Comparison of ENCODE assay signal across 28 cellular contexts in genomic region chr19:23404676-23405075, GRCh38.
"Had no signal": no experiment of that assay in that cellular context is flagged by ENCODE, and none has a peak within 500 bp of the region (broad histone marks: within the 10 kb centered on the region; RNA-seq: fewer than 3 reads in every experiment).

No MANE protein-coding gene starts in this region.

- H3K27ac Mint-ChIP-seq: activated CD4-positive, alpha-beta memory T cell treated with anti-CD3 and anti-CD28 coated beads, Interleukin-2, amount 10 ng/mL, durations not matched to agents 7 days and 5 days; activated CD4-positive, alpha-beta T cell treated with anti-CD3 and anti-CD28 coated beads for 36 hours; activated naive CD4-positive, alpha-beta T cell treated with anti-CD3 and anti-CD28 coated beads for 36 hours; activated naive CD8-positive, alpha-beta T cell treated with anti-CD3 and anti-CD28 coated beads for 36 hours; activated T-helper 17 cell treated with anti-CD3 and anti-CD28 coated beads, Interleukin-2, amount 50 U/mL, for 72 hours had no signal

- H3K27me3 Mint-ChIP-seq: activated CD4-positive, alpha-beta memory T cell treated with anti-CD3 and anti-CD28 coated beads, Interleukin-2, amount 10 ng/mL, durations not matched to agents 7 days and 5 days; activated CD4-positive, alpha-beta T cell treated with anti-CD3 and anti-CD28 coated beads for 36 hours; activated naive CD8-positive, alpha-beta T cell treated with anti-CD3 and anti-CD28 coated beads for 36 hours; activated T-helper 17 cell treated with anti-CD3 and anti-CD28 coated beads, Interleukin-2, amount 50 U/mL, for 72 hours had no signal

- DNase-seq: activated CD4-positive, alpha-beta memory T cell treated with anti-CD3 and anti-CD28 coated beads, Interleukin-2, amount 10 ng/mL, durations not matched to agents 7 days and 5 days; activated CD4-positive, alpha-beta T cell treated with anti-CD3 and anti-CD28 coated beads for 36 hours; activated CD4-positive, alpha-beta T cell treated with anti-CD3 and anti-CD28 coated beads, Interleukin-2, amount 50 U/mL, for 1 hour; activated gamma-delta T cell; activated naive CD4-positive, alpha-beta T cell treated with anti-CD3 and anti-CD28 coated beads for 36 hours; activated naive CD8-positive, alpha-beta T cell treated with anti-CD3 and anti-CD28 coated beads for 36 hours; activated T-cell treated with anti-CD3 and anti-CD28 coated beads for 4 hours; activated T-cell treated with anti-CD3 and anti-CD28 coated beads, Interleukin-2, amount 50 U/mL, for 48 hours; brain microvascular endothelial cell; NCI-H1092; NCI-H1417; NCI-H1930; NCI-H2107; NCI-H2171 treated with DMSO at 0.1 percent for 48 hours; NCI-H345; NCI-H510A; NCI-H69; NK-92 treated with Interleukin-12 subunit alpha and Interleukin-12 subunit beta, amount 100 ng/mL, for 24 hours; OCI-M1; Right ventricle myocardium superior; SJCRH30; SK-N-SH; T-helper 1 cell; WERI-Rb-1 had no signal

- H3K27ac ChIP-seq: brain microvascular endothelial cell, KMS-11, RWPE1, SJCRH30, WERI-Rb-1 had no signal

- H3K36me3 ChIP-seq: brain microvascular endothelial cell, SJCRH30 had no signal

- H3K9me3 Mint-ChIP-seq: activated naive CD4-positive, alpha-beta T cell treated with anti-CD3 and anti-CD28 coated beads for 36 hours; activated T-helper 17 cell treated with anti-CD3 and anti-CD28 coated beads, Interleukin-2, amount 50 U/mL, for 72 hours had no signal

- H3K36me3 Mint-ChIP-seq: activated naive CD8-positive, alpha-beta T cell treated with anti-CD3 and anti-CD28 coated beads for 36 hours had no signal

- H3K4me3 ChIP-seq: SJCRH30 had no signal

- H3K4me1 Mint-ChIP-seq: activated CD4-positive, alpha-beta memory T cell treated with anti-CD3 and anti-CD28 coated beads, Interleukin-2, amount 10 ng/mL, durations not matched to agents 7 days and 5 days; activated T-helper 17 cell treated with anti-CD3 and anti-CD28 coated beads, Interleukin-2, amount 50 U/mL, for 72 hours had no signal

- H3K4me1 ChIP-seq: SJCRH30 had no signal

- H3K4me3 Mint-ChIP-seq: activated CD4-positive, alpha-beta memory T cell treated with anti-CD3 and anti-CD28 coated beads, Interleukin-2, amount 10 ng/mL, durations not matched to agents 7 days and 5 days; activated CD4-positive, alpha-beta T cell treated with anti-CD3 and anti-CD28 coated beads for 36 hours; activated naive CD4-positive, alpha-beta T cell treated with anti-CD3 and anti-CD28 coated beads for 36 hours; activated naive CD8-positive, alpha-beta T cell treated with anti-CD3 and anti-CD28 coated beads for 36 hours; activated T-helper 17 cell treated with anti-CD3 and anti-CD28 coated beads, Interleukin-2, amount 50 U/mL, for 72 hours had no signal

- ATAC-seq: activated CD4-positive, alpha-beta T cell treated with anti-CD3 and anti-CD28 coated beads for 36 hours; activated T-helper 17 cell treated with anti-CD3 and anti-CD28 coated beads, Interleukin-2, amount 50 U/mL, for 72 hours; Panc1 had no signal

- H3K27me3 ChIP-seq: brain microvascular endothelial cell, SJCRH30 had no signal

- H3K4me2 ChIP-seq: KMS-11, SK-N-SH had no signal

- H3K9ac ChIP-seq: KMS-11, SK-N-SH had no signal

- H3K9me3 ChIP-seq: SJCRH30, SK-N-SH had no signal
